Comparison of ENCODE assay signal across 8 cellular contexts in genomic region chr19:42422576-42423461, GRCh38. TPM values are rescaled to one million over a fixed set of nuclear protein-coding genes. Genes with fewer than 3 reads are reported as not detected.
DNase-seq lines count a peak whose midpoint lies in the region; ATAC-seq and TF ChIP-seq lines count a peak whose summit lies in the region.

No MANE protein-coding gene starts in this region.

- H3K27ac ChIP-seq in right cardiac atrium (ENCODE audit: low read length): peak overlapping the region; percentile 76
- H3K27ac ChIP-seq in gastrocnemius medialis: peak overlapping the region; percentile 33 to 71 (median 68)

- peak overlapping the region; percentile 92 for H3K4me3 Mint-ChIP-seq in activated naive CD8-positive, alpha-beta T cell treated with anti-CD3 and anti-CD28 coated beads, Interleukin-2, amount 10 ng/mL, durations not matched to agents 7 days and 5 days

- H3K27me3 ChIP-seq in right cardiac atrium (ENCODE audit: control insufficient read depth, insufficient read depth) (no peaks in the 10 kb centered on the region), gastrocnemius medialis (peaks cover 0 to 20% (median 0%) of the 10 kb centered on the region in 3 donors)

- peaks cover 3% of the 10 kb centered on the region for H3K36me3 Mint-ChIP-seq in activated naive CD8-positive, alpha-beta T cell treated with anti-CD3 and anti-CD28 coated beads, Interleukin-2, amount 10 ng/mL, durations not matched to agents 7 days and 5 days

- WGBS in right cardiac atrium: 7% methylated on average over 43 of the region's 43 CpGs

- no peaks in the 10 kb centered on the region for H3K27me3 Mint-ChIP-seq in activated naive CD8-positive, alpha-beta T cell treated with anti-CD3 and anti-CD28 coated beads, Interleukin-2, amount 10 ng/mL, durations not matched to agents 7 days and 5 days

- H3K27ac Mint-ChIP-seq in activated naive CD8-positive, alpha-beta T cell treated with anti-CD3 and anti-CD28 coated beads, Interleukin-2, amount 10 ng/mL, durations not matched to agents 7 days and 5 days: peak overlapping the region; percentile 88

- ATAC-seq in HG03066 (IDR thresholded peaks at IDR 0.05; ENCODE audit: low read depth, unreplicated experiment) (peak; percentile 27), right cardiac atrium (peak; percentile 35 to 48), gastrocnemius medialis (peak; percentile 25 to 28)
- peak; percentile 44 for ATAC-seq in activated naive CD8-positive, alpha-beta T cell treated with anti-CD3 and anti-CD28 coated beads, Interleukin-2, amount 10 ng/mL, durations not matched to agents 7 days and 5 days (ENCODE audit: low read depth)

- intact Hi-C loops in right cardiac atrium (cut with DNase I): no loop called here
- intact Hi-C loops in gastrocnemius medialis (cut with DNase I; ENCODE audit: low total_unique reads): no loop called here

- H3K4me3 ChIP-seq in right cardiac atrium (ENCODE audit: low read length) (peak overlapping the region; percentile 55), gastrocnemius medialis (peak overlapping the region; percentile 59 to 71 (median 66))

- TF ChIP-seq POLR2A in gastrocnemius medialis (IDR thresholded peaks at IDR 0.05): no peak

- H3K4me1 ChIP-seq in right cardiac atrium (ENCODE audit: control insufficient read depth, insufficient read depth, low read length): peaks cover 10% of the 10 kb centered on the region
- H3K4me1 ChIP-seq in gastrocnemius medialis: peaks cover 17 to 20% of the 10 kb centered on the region in 2 donors

- peaks cover 36% of the 10 kb centered on the region for H3K4me1 Mint-ChIP-seq in activated naive CD8-positive, alpha-beta T cell treated with anti-CD3 and anti-CD28 coated beads, Interleukin-2, amount 10 ng/mL, durations not matched to agents 7 days and 5 days

- in situ Hi-C loops in gastrocnemius medialis (cut with MboI; ENCODE audit: low sequenced_read_pairs in 4 of 4): no loop called here

- DNase-seq in NCI-H82 (lab: John Stamatoyannopoulos, UW): peak; percentile 58
- no peak for DNase-seq in NCI-H82 treated with DMSO at 0.1 percent for 48 hours (lab: John Stamatoyannopoulos, UW; ENCODE audit: unreplicated experiment)
- peak; percentile 65 for DNase-seq in RPMI8226
- no peak for DNase-seq in activated naive CD8-positive, alpha-beta T cell treated with anti-CD3 and anti-CD28 coated beads, Interleukin-2, amount 10 ng/mL, durations not matched to agents 7 days and 5 days
- DNase-seq in right cardiac atrium: no peak
- no peak for DNase-seq in gastrocnemius medialis
- no peak for DNase-seq in NCI-H1694 treated with DMSO at 0.1 percent for 48 hours (lab: John Stamatoyannopoulos, UW)

- no peak for TF ChIP-seq CTCF in gastrocnemius medialis (IDR thresholded peaks at IDR 0.05 in 4 of 5, conservative IDR thresholded peaks at IDR 0.05 in 1 of 5)

- H3K9me3 Mint-ChIP-seq in activated naive CD8-positive, alpha-beta T cell treated with anti-CD3 and anti-CD28 coated beads, Interleukin-2, amount 10 ng/mL, durations not matched to agents 7 days and 5 days: no peaks in the 10 kb centered on the region

- no peaks in the 10 kb centered on the region for H3K36me3 ChIP-seq in gastrocnemius medialis

- H3K9me3 ChIP-seq in right cardiac atrium (ENCODE audit: control insufficient read depth, low read length) (no peaks in the 10 kb centered on the region), gastrocnemius medialis (no peaks in the 10 kb centered on the region)

- POLR2A ChIA-PET in activated naive CD8-positive, alpha-beta T cell treated with anti-CD3 and anti-CD28 coated beads, Interleukin-2, amount 10 ng/mL, durations not matched to agents 7 days and 5 days (lab: Charles Lee): interaction anchor here (0.6 to 1.7 kb wide), 8 partner anchors 12 to 347 kb away, joined by 3 to 7 read pairs (median 4); partner anchors contain the start of genes PAFAH1B3 and ZNF574

RNA-seq across cellular contexts. Expression of gene LIPE, which starts 4.4 kb away (rescaled TPM):
- total RNA-seq in activated naive CD8-positive, alpha-beta T cell treated with anti-CD3 and anti-CD28 coated beads, Interleukin-2, amount 10 ng/mL, durations not matched to agents 7 days and 5 days: 10 to 100 TPM; 34.6 to 35.1 TPM
- total RNA-seq in right cardiac atrium: 10 to 100 TPM in 2 of 4 donors, 1 to 10 TPM in 2; 9.4 to 44.9 (median 12.3) TPM
- polyA plus RNA-seq in right cardiac atrium: 81.6 TPM
- 10 to 100 TPM in 3 of 4 donors, 1 to 10 TPM in 1; 6.9 to 44.5 (median 13.7) TPM for total RNA-seq in gastrocnemius medialis

RNA-seq across cellular contexts. Expression of gene CXCL17, which starts 19.9 kb away (rescaled TPM):
- total RNA-seq in activated naive CD8-positive, alpha-beta T cell treated with anti-CD3 and anti-CD28 coated beads, Interleukin-2, amount 10 ng/mL, durations not matched to agents 7 days and 5 days: not detected
- not detected for total RNA-seq in right cardiac atrium
- polyA plus RNA-seq in right cardiac atrium: not detected
- total RNA-seq in gastrocnemius medialis: not detected

RNA-seq across cellular contexts. Expression of gene CNFN, which starts 32.7 kb away (rescaled TPM):
- not detected for total RNA-seq in activated naive CD8-positive, alpha-beta T cell treated with anti-CD3 and anti-CD28 coated beads, Interleukin-2, amount 10 ng/mL, durations not matched to agents 7 days and 5 days
- total RNA-seq in right cardiac atrium (under 1 TPM in 3 of 4 donors, not detected in 1; 0.50 to 0.91 (median 0.66) TPM), gastrocnemius medialis (not detected)
- polyA plus RNA-seq in right cardiac atrium: 1.9 TPM

Comparison
In these comparisons a context has a peak if more than half of its experiments do, and no peak if none do; other contexts are left out.
1. DNase-seq: peak in NCI-H82 (single experiment) and RPMI8226 (single experiment); none in NCI-H82 treated with DMSO at 0.1 percent for 48 hours (single experiment), activated naive CD8-positive, alpha-beta T cell treated with anti-CD3 and anti-CD28 coated beads, Interleukin-2, amount 10 ng/mL, durations not matched to agents 7 days and 5 days (single experiment), right cardiac atrium (0 of 3), gastrocnemius medialis (0 of 2) and NCI-H1694 treated with DMSO at 0.1 percent for 48 hours (single experiment).
2. Peak in every context shown above with its lines, with median percentiles within 50 percentile points of each other: ATAC-seq.